In genomic region chr15:43905755-43906154, GRCh38 we compare ENCODE assay signal across 25 cellular contexts.
"Had no signal": no experiment of that assay in that cellular context is flagged by ENCODE, and none has a peak within 500 bp of the region (broad histone marks: within the 10 kb centered on the region; RNA-seq: fewer than 3 reads in every experiment).

No MANE protein-coding gene starts in this region.

- H3K4me1 ChIP-seq: Peyer's patch had no signal

- H3K4me3 ChIP-seq: MG63, Peyer's patch had no signal

- H3K9me3 Mint-ChIP-seq: activated B cell treated with CpG ODN at 0.5 μM for 24 hours; activated CD4-positive, alpha-beta memory T cell treated with anti-CD3 and anti-CD28 coated beads for 36 hours; activated CD4-positive, alpha-beta T cell treated with anti-CD3 and anti-CD28 coated beads, Interleukin-2, amount 10 ng/mL, durations not matched to agents 24 days and 14 days; activated naive CD4-positive, alpha-beta T cell treated with anti-CD3 and anti-CD28 coated beads for 36 hours; activated T-helper 17 cell treated with anti-CD3 and anti-CD28 coated beads, Interleukin-2, amount 50 U/mL, for 72 hours; T-helper 1 cell treated with Interleukin-12 subunit alpha and Interleukin-12 subunit beta and Interleukin-4 antibody, amounts not matched to agents 30 μg/mL and 1 μg/mL, for 36 hours had no signal

- H3K4me2 ChIP-seq: KMS-11 had no signal

- DNase-seq: activated B cell treated with CpG ODN at 0.5 μM for 24 hours; activated CD4-positive, alpha-beta memory T cell treated with anti-CD3 and anti-CD28 coated beads for 36 hours; activated CD4-positive, alpha-beta T cell treated with anti-CD3 and anti-CD28 coated beads for 1 hour; activated CD4-positive, alpha-beta T cell treated with anti-CD3 and anti-CD28 coated beads, Interleukin-2, amount 10 ng/mL, durations not matched to agents 24 days and 14 days; activated CD8-positive, alpha-beta memory T cell treated with anti-CD3 and anti-CD28 coated beads for 24 hours; activated gamma-delta T cell; activated naive CD4-positive, alpha-beta T cell treated with anti-CD3 and anti-CD28 coated beads for 36 hours; activated T-cell treated with anti-CD3 and anti-CD28 coated beads, Interleukin-2, amount 50 U/mL, for 48 hours; central memory CD4-positive, alpha-beta T cell; MG63; MV-4-11; NCI-H1105; NCI-H1436; NCI-H1694 treated with DMSO at 0.1 percent for 48 hours; NCI-H2029 treated with DMSO at 0.1 percent for 48 hours; NCI-H510A treated with DMSO at 0.1 percent for 48 hours; NCI-H69; NK-92 treated with Interleukin-12 subunit alpha and Interleukin-12 subunit beta, amount 100 ng/mL, for 24 hours; OCI-M1; Peyer's patch; SHP77 treated with DMSO at 0.1 percent for 48 hours had no signal

- H3K36me3 ChIP-seq: Peyer's patch had no signal

- ATAC-seq: activated T-helper 17 cell treated with anti-CD3 and anti-CD28 coated beads, Interleukin-2, amount 50 U/mL, for 72 hours had no signal

- H3K27ac ChIP-seq: KMS-11, Peyer's patch had no signal

- H3K36me3 Mint-ChIP-seq: activated CD4-positive, alpha-beta memory T cell treated with anti-CD3 and anti-CD28 coated beads for 36 hours; activated naive CD8-positive, alpha-beta T cell had no signal

- H3K27ac Mint-ChIP-seq: activated B cell treated with CpG ODN at 0.5 μM for 24 hours; activated CD4-positive, alpha-beta memory T cell treated with anti-CD3 and anti-CD28 coated beads for 36 hours; activated CD4-positive, alpha-beta T cell treated with anti-CD3 and anti-CD28 coated beads, Interleukin-2, amount 10 ng/mL, durations not matched to agents 24 days and 14 days; activated naive CD4-positive, alpha-beta T cell treated with anti-CD3 and anti-CD28 coated beads for 36 hours; activated naive CD8-positive, alpha-beta T cell; activated T-helper 17 cell treated with anti-CD3 and anti-CD28 coated beads, Interleukin-2, amount 50 U/mL, for 72 hours; T-helper 1 cell treated with Interleukin-12 subunit alpha and Interleukin-12 subunit beta and Interleukin-4 antibody, amounts not matched to agents 30 μg/mL and 1 μg/mL, for 36 hours had no signal

- H3K27me3 ChIP-seq: MG63, Peyer's patch had no signal

- H3K9me3 ChIP-seq: MG63, Peyer's patch had no signal

- H3K9ac ChIP-seq: KMS-11 had no signal

- H3K27me3 Mint-ChIP-seq: activated B cell treated with CpG ODN at 0.5 μM for 24 hours; activated CD4-positive, alpha-beta memory T cell treated with anti-CD3 and anti-CD28 coated beads for 36 hours; activated CD4-positive, alpha-beta T cell treated with anti-CD3 and anti-CD28 coated beads, Interleukin-2, amount 10 ng/mL, durations not matched to agents 24 days and 14 days; activated naive CD8-positive, alpha-beta T cell; activated T-helper 17 cell treated with anti-CD3 and anti-CD28 coated beads, Interleukin-2, amount 50 U/mL, for 72 hours had no signal

- H3K4me3 Mint-ChIP-seq: activated B cell treated with CpG ODN at 0.5 μM for 24 hours; activated CD4-positive, alpha-beta memory T cell treated with anti-CD3 and anti-CD28 coated beads for 36 hours; activated CD4-positive, alpha-beta T cell treated with anti-CD3 and anti-CD28 coated beads, Interleukin-2, amount 10 ng/mL, durations not matched to agents 24 days and 14 days; activated naive CD4-positive, alpha-beta T cell treated with anti-CD3 and anti-CD28 coated beads for 36 hours; activated naive CD8-positive, alpha-beta T cell; activated T-helper 17 cell treated with anti-CD3 and anti-CD28 coated beads, Interleukin-2, amount 50 U/mL, for 72 hours; T-helper 1 cell treated with Interleukin-12 subunit alpha and Interleukin-12 subunit beta and Interleukin-4 antibody, amounts not matched to agents 30 μg/mL and 1 μg/mL, for 36 hours had no signal
